In genomic region chr12:91994208-91994797, GRCh38 we compare ENCODE assay signal across 15 cellular contexts.
A peak's percentile ranks its signal among the peaks of the same experiment; 100 is the strongest.
DNase-seq lines count a peak whose midpoint lies in the region; ATAC-seq and TF ChIP-seq lines count a peak whose summit lies in the region.
"Had no signal": no experiment of that assay in that cellular context is flagged by ENCODE, and none has a peak within 500 bp of the region (broad histone marks: within the 10 kb centered on the region; RNA-seq: fewer than 3 reads in every experiment).

No MANE protein-coding gene starts in this region.

- H3K27me3 ChIP-seq in left ventricle myocardium inferior (ENCODE audit: low read depth) (no peaks in the 10 kb centered on the region), heart left ventricle (no peaks in the 10 kb centered on the region), skeletal muscle satellite cell (ENCODE audit: control insufficient read depth, insufficient read depth, low read length) (no peaks in the 10 kb centered on the region)
- H3K27me3 ChIP-seq: BLaER1 had no signal

- no peak for TF ChIP-seq POLR2A in heart left ventricle (IDR thresholded peaks at IDR 0.05)

- no peak overlapping the region for H3K4me3 ChIP-seq in left ventricle myocardium inferior
- no peak overlapping the region for H3K4me3 ChIP-seq in heart left ventricle
- no peak overlapping the region for H3K4me3 ChIP-seq in skeletal muscle satellite cell (ENCODE audit: low read length)
- H3K4me3 ChIP-seq: BLaER1, PC-9, SK-N-MC had no signal

- ATAC-seq in heart left ventricle = no peak
- ATAC-seq: HCT116 had no signal

- DNase-seq in left ventricle myocardium inferior (no peak), heart left ventricle (no peak), SK-N-DZ (ENCODE audit: low spot score) (peak; percentile 19), dermis microvascular lymphatic vessel endothelial cell (ENCODE audit: low read depth in 2 of 2) (peak; percentile 34 to 46), CD14-positive monocyte (ENCODE audit: low spot score) (no peak), NCI-H187 treated with DMSO at 0.1 percent for 48 hours (lab: John Stamatoyannopoulos, UW) (no peak), HT-29 (ENCODE audit: low spot score) (no peak)
- DNase-seq: DMS153, NCI-H1930, NCI-H526 treated with DMSO at 0.1 percent for 48 hours, PC-9 had no signal

- no peak overlapping the region for H3K4me3 Mint-ChIP-seq in CD14-positive monocyte

- no peaks in the 10 kb centered on the region for H3K27me3 Mint-ChIP-seq in CD14-positive monocyte (ENCODE audit: low read depth in 3 of 3)

- H3K9me3 Mint-ChIP-seq in CD14-positive monocyte = peaks cover 3 to 14% (median 6%) of the 10 kb centered on the region in 7 donors

- H3K4me2 ChIP-seq in skeletal muscle satellite cell (ENCODE audit: low read length) = peak overlapping the region; percentile 69
- H3K4me2 ChIP-seq: BLaER1, PC-9 had no signal

- TF ChIP-seq CTCF in left ventricle myocardium inferior (IDR thresholded peaks at IDR 0.05; ENCODE audit: borderline replicate concordance) (no peak), heart left ventricle (IDR thresholded peaks at IDR 0.05) (no peak), CD14-positive monocyte (IDR thresholded peaks at IDR 0.05) (no peak)

- no peak overlapping the region for H3K9ac ChIP-seq in skeletal muscle satellite cell (ENCODE audit: low read depth, low read length)
- H3K9ac ChIP-seq: BLaER1 had no signal

- WGBS in heart left ventricle, 4 donors = 55 to 62% (median 58%) methylated on average over 5 of the region's 5 CpGs

- H3K27ac Mint-ChIP-seq in CD14-positive monocyte = no peak overlapping the region

- no peaks in the 10 kb centered on the region for H3K36me3 ChIP-seq in left ventricle myocardium inferior
- H3K36me3 ChIP-seq in heart left ventricle = no peaks in the 10 kb centered on the region
- no peaks in the 10 kb centered on the region for H3K36me3 ChIP-seq in skeletal muscle satellite cell (ENCODE audit: insufficient read depth, low read length)
- H3K36me3 ChIP-seq: BLaER1 had no signal

- H3K4me1 ChIP-seq in left ventricle myocardium inferior = peaks cover 13% of the 10 kb centered on the region
- peaks cover 0 to 37% (median 9%) of the 10 kb centered on the region in 12 donors for H3K4me1 ChIP-seq in heart left ventricle
- peaks cover 30% of the 10 kb centered on the region for H3K4me1 ChIP-seq in skeletal muscle satellite cell (ENCODE audit: control insufficient read depth, insufficient read depth, low read length)
- H3K4me1 ChIP-seq: BLaER1 had no signal

- peak overlapping the region; percentile 7 for H3K27ac ChIP-seq in left ventricle myocardium inferior (replicated peaks)
- H3K27ac ChIP-seq in heart left ventricle = peak overlapping the region in 3 of 12 donors; percentile 2 to 20 (median 10)
- H3K27ac ChIP-seq: BLaER1, PC-9, SK-N-MC had no signal

- H3K4me1 Mint-ChIP-seq in CD14-positive monocyte = no peaks in the 10 kb centered on the region

- no peaks in the 10 kb centered on the region for H3K36me3 Mint-ChIP-seq in CD14-positive monocyte

- no peaks in the 10 kb centered on the region for H3K9me3 ChIP-seq in left ventricle myocardium inferior (replicated peaks)
- peaks cover 0 to 2% (median 0%) of the 10 kb centered on the region in 12 donors for H3K9me3 ChIP-seq in heart left ventricle
- H3K9me3 ChIP-seq in skeletal muscle satellite cell (replicated peaks; ENCODE audit: low read length) = no peaks in the 10 kb centered on the region

- intact Hi-C loops in left ventricle myocardium inferior (cut with micrococcal nuclease) (no loop called here), heart left ventricle (cut with DNase I) (loop anchor here in 4 of 10 donors (5.0 to 10.0 kb wide), 5 partner anchors 33 to 570 kb away; no protein-coding TSS in a partner anchor), CD14-positive monocyte (cut with micrococcal nuclease) (no loop called here)

Comparison
In these comparisons a context has a peak if more than half of its experiments do, and no peak if none do; other contexts are left out.
1. DNase-seq: peak in SK-N-DZ (single experiment) and dermis microvascular lymphatic vessel endothelial cell (2 of 2); none in left ventricle myocardium inferior (single experiment), heart left ventricle (0 of 5), CD14-positive monocyte (single experiment), NCI-H187 treated with DMSO at 0.1 percent for 48 hours (single experiment) and HT-29 (single experiment).